8 cellular contexts compared by ENCODE assay signal in genomic region chr3:141331370-141332318, GRCh38. TPM values are rescaled to one million over a fixed set of nuclear protein-coding genes. Genes with fewer than 3 reads are reported as not detected.
DNase-seq lines count a peak whose midpoint lies in the region; ATAC-seq and TF ChIP-seq lines count a peak whose summit lies in the region.

No MANE protein-coding gene starts in this region.

- H3K27me3 ChIP-seq in CD8-positive, alpha-beta T cell (ENCODE audit: insufficient read depth, low read length), result no peaks in the 10 kb centered on the region

- peaks cover 4% of the 10 kb centered on the region for H3K27me3 Mint-ChIP-seq in CD8-positive, alpha-beta T cell (ENCODE audit: low read depth)

- no peak overlapping the region for H3K27ac Mint-ChIP-seq in CD8-positive, alpha-beta T cell

- H3K4me3 ChIP-seq in AG10803 (ENCODE audit: low read length), result no peak overlapping the region
- no peak overlapping the region for H3K4me3 ChIP-seq in mucosa of descending colon
- H3K4me3 ChIP-seq in CD8-positive, alpha-beta T cell (ENCODE audit: low read depth, low read length), result no peak overlapping the region

- TF ChIP-seq CTCF in AG10803 (conservative IDR thresholded peaks at IDR 0.05; ENCODE audit: low read length) (no peak), mucosa of descending colon (IDR thresholded peaks at IDR 0.05) (no peak)
- TF ChIP-seq CTCF in CD8-positive, alpha-beta T cell (IDR thresholded peaks at IDR 0.05), result no peak

- H3K27ac ChIP-seq in caudate nucleus (ENCODE audit: low read depth, low read length), result peak overlapping the region; percentile 40
- H3K27ac ChIP-seq in CD8-positive, alpha-beta T cell (ENCODE audit: low read depth, low read length), result no peak overlapping the region

- H3K36me3 ChIP-seq in mucosa of descending colon (ENCODE audit: low read depth), result peaks cover 3% of the 10 kb centered on the region
- no peaks in the 10 kb centered on the region for H3K36me3 ChIP-seq in CD8-positive, alpha-beta T cell (ENCODE audit: insufficient read depth, low read length)

- H3K9me3 Mint-ChIP-seq in CD8-positive, alpha-beta T cell, result no peaks in the 10 kb centered on the region

- ATAC-seq in HG03196 (IDR thresholded peaks at IDR 0.05; ENCODE audit: unreplicated experiment), result peak; percentile 43
- peak; percentile 62 for ATAC-seq in mucosa of descending colon
- no peak for ATAC-seq in CD8-positive, alpha-beta T cell
- ATAC-seq in GM21528 (IDR thresholded peaks at IDR 0.05; ENCODE audit: low FRiP score, unreplicated experiment), result no peak

- H3K4me1 Mint-ChIP-seq in CD8-positive, alpha-beta T cell (ENCODE audit: low read depth), result peaks cover under 1% of the 10 kb centered on the region

- peaks cover 27% of the 10 kb centered on the region for H3K4me1 ChIP-seq in mucosa of descending colon (ENCODE audit: low read depth)
- no peaks in the 10 kb centered on the region for H3K4me1 ChIP-seq in CD8-positive, alpha-beta T cell (ENCODE audit: insufficient read depth, low read length)

- intact Hi-C loops in mucosa of descending colon (cut with DNase I, micrococcal nuclease), result no loop called here
- intact Hi-C loops in CD8-positive, alpha-beta T cell (cut with DNase I, micrococcal nuclease), result no loop called here

- no peaks in the 10 kb centered on the region for H3K9me3 ChIP-seq in mucosa of descending colon
- no peaks in the 10 kb centered on the region for H3K9me3 ChIP-seq in CD8-positive, alpha-beta T cell (ENCODE audit: low read length)

- CTCF ChIA-PET in CD8-positive, alpha-beta T cell (lab: Charles Lee), result interaction anchor here (1.1 to 3.0 kb wide), 3 partner anchors 9 to 29 kb away, joined by 3 to 7 read pairs (median 5); no protein-coding TSS in a partner anchor

- H3K36me3 Mint-ChIP-seq in CD8-positive, alpha-beta T cell, result no peaks in the 10 kb centered on the region

- POLR2A ChIA-PET in CD8-positive, alpha-beta T cell (lab: Charles Lee), result interaction anchor here (0.6 kb wide), 1 partner anchor 156 kb away, joined by 5 read pairs; no protein-coding TSS in a partner anchor

- DNase-seq in AG10803 (ENCODE audit: low read depth) (peak; percentile 91), caudate nucleus (lab: John Stamatoyannopoulos, UW) (no peak), mucosa of descending colon (peak in 2 of 3 donors; percentile 42 to 60), DMS79 treated with DMSO at 0.1 percent for 48 hours (lab: John Stamatoyannopoulos, UW) (no peak), NCI-H1417 (lab: John Stamatoyannopoulos, UW) (no peak)
- no peak for DNase-seq in CD8-positive, alpha-beta T cell

- no peak overlapping the region for H3K4me3 Mint-ChIP-seq in CD8-positive, alpha-beta T cell

RNA-seq across cellular contexts. Expression of gene ZBTB38, which starts 36.7 kb away (rescaled TPM):
- total RNA-seq in mucosa of descending colon, result 100 to 1,000 TPM in 2 of 3 donors, 10 to 100 TPM in 1; 96.0 to 153 (median 144) TPM
- 10 to 100 TPM; 22.7 to 24.3 TPM for total RNA-seq in CD8-positive, alpha-beta T cell

Comparison
In these comparisons a context has a peak if more than half of its experiments do, and no peak if none do; other contexts are left out.
1. DNase-seq: peak in AG10803 (single experiment) and mucosa of descending colon (2 of 3); none in caudate nucleus (0 of 61), CD8-positive, alpha-beta T cell (0 of 7), DMS79 treated with DMSO at 0.1 percent for 48 hours (single experiment) and NCI-H1417 (0 of 3).
2. ATAC-seq: peak in HG03196 (single experiment) and mucosa of descending colon (single experiment); none in CD8-positive, alpha-beta T cell (single experiment) and GM21528 (single experiment).